Comparison of ENCODE assay signal across 14 cellular contexts in the genomic region with DNA sequence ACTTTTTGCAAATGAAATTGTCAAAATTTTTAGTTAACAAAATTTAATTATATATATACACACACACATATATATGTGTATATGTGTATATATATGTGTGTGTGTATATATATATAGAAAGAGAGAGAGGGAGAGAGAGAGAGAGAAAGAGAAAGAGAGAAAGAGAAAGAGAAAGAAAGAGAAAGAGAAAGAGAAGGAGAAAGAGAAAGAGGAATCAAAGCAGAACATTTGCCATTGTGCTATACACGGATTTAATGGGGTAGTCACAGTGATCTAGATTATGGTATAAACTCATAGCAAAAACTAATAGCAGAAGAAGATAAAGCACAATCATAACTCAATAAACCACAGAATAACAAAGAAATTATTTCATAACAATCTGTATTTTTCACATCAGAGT.
DNase-seq lines count a peak whose midpoint lies in the region; ATAC-seq and TF ChIP-seq lines count a peak whose summit lies in the region.
"Had no signal": no experiment of that assay in that cellular context is flagged by ENCODE, and none has a peak within 500 bp of the region (broad histone marks: within the 10 kb centered on the region; RNA-seq: fewer than 3 reads in every experiment).

No MANE protein-coding gene starts in this region.

- TF ChIP-seq CTCF in left ventricle myocardium inferior (IDR thresholded peaks at IDR 0.05; ENCODE audit: borderline replicate concordance): no peak
- TF ChIP-seq CTCF in IMR-90 (conservative IDR thresholded peaks at IDR 0.05; ENCODE audit: low read depth, low read length): no peak
- no peak for TF ChIP-seq CTCF in gastroesophageal sphincter (IDR thresholded peaks at IDR 0.05)
- TF ChIP-seq CTCF in vagina (IDR thresholded peaks at IDR 0.05): no peak

- no peak overlapping the region for H2BK20ac ChIP-seq in IMR-90 (ENCODE audit: low read depth, low read length)

- no peak overlapping the region for H3K56ac ChIP-seq in IMR-90 (ENCODE audit: extremely low read depth, insufficient read depth, low read length)

- no peak for ATAC-seq in right cardiac atrium
- ATAC-seq in IMR-90 (ENCODE audit: low read depth): no peak
- ATAC-seq in gastroesophageal sphincter: no peak
- ATAC-seq in GM18517 (IDR thresholded peaks at IDR 0.05; ENCODE audit: unreplicated experiment): no peak
- ATAC-seq: A549, PC-3 had no signal

- no peak overlapping the region for H3K23ac ChIP-seq in IMR-90 (ENCODE audit: low read depth, low read length)

- no peak overlapping the region for H2AK5ac ChIP-seq in IMR-90 (ENCODE audit: low read depth, low read length)

- DNase-seq in left ventricle myocardium inferior (no peak), right cardiac atrium (no peak), IMR-90 (no peak), vagina (ENCODE audit: extremely low spot score in 2 of 2) (no peak), mesenteric fat pad (ENCODE audit: low spot score) (no peak), NCI-H774 (lab: John Stamatoyannopoulos, UW) (no peak)
- DNase-seq: Caco-2; NCI-H1436 treated with DMSO at 0.1 percent for 48 hours; NK-92 treated with Interleukin-12 subunit alpha and Interleukin-12 subunit beta, amount 100 ng/mL, for 24 hours; PC-3 had no signal

- TF ChIP-seq POLR2A in IMR-90 (IDR thresholded peaks at IDR 0.05; ENCODE audit: low read depth, low read length): no peak
- no peak for TF ChIP-seq POLR2A in gastroesophageal sphincter (IDR thresholded peaks at IDR 0.05)
- no peak for TF ChIP-seq POLR2A in vagina (IDR thresholded peaks at IDR 0.05)

- peaks cover 81% of the 10 kb centered on the region for H3K4me1 ChIP-seq in left ventricle myocardium inferior
- peaks cover 4% of the 10 kb centered on the region for H3K4me1 ChIP-seq in right cardiac atrium (ENCODE audit: control insufficient read depth, insufficient read depth, low read length)
- H3K4me1 ChIP-seq in IMR-90 (ENCODE audit: control insufficient read depth, insufficient read depth, low read length): peaks cover 13% of the 10 kb centered on the region
- peaks cover 35 to 86% (median 38%) of the 10 kb centered on the region in 3 donors for H3K4me1 ChIP-seq in gastroesophageal sphincter
- peaks cover 50% of the 10 kb centered on the region for H3K4me1 ChIP-seq in vagina

- H2AK9ac ChIP-seq in IMR-90 (replicated peaks; ENCODE audit: low read depth, low read length, poor library complexity): no peak overlapping the region

- H2AFZ ChIP-seq in IMR-90 (replicated peaks; ENCODE audit: low read length, poor library complexity): no peak overlapping the region

- H3K9me3 ChIP-seq in left ventricle myocardium inferior (replicated peaks) (no peaks in the 10 kb centered on the region), right cardiac atrium (ENCODE audit: control insufficient read depth, low read length) (no peaks in the 10 kb centered on the region), IMR-90 (ENCODE audit: control insufficient read depth, insufficient read depth, low read length) (no peaks in the 10 kb centered on the region), gastroesophageal sphincter (no peaks in the 10 kb centered on the region), vagina (no peaks in the 10 kb centered on the region)
- H3K9me3 ChIP-seq: A549, Caco-2, SJSA1 had no signal

- H4K5ac ChIP-seq in IMR-90 (ENCODE audit: low read depth, low read length): no peak overlapping the region

- no peak overlapping the region for H2BK15ac ChIP-seq in IMR-90 (ENCODE audit: low read depth, low read length)

- peaks cover 71% of the 10 kb centered on the region for H3K36me3 ChIP-seq in left ventricle myocardium inferior
- peaks cover 20% of the 10 kb centered on the region for H3K36me3 ChIP-seq in IMR-90 (ENCODE audit: control insufficient read depth, insufficient read depth, low read length)
- peaks cover 0 to 48% of the 10 kb centered on the region in 2 donors for H3K36me3 ChIP-seq in gastroesophageal sphincter
- peaks cover 0 to 38% of the 10 kb centered on the region in 2 donors for H3K36me3 ChIP-seq in vagina

- no peak overlapping the region for H3K4ac ChIP-seq in IMR-90 (ENCODE audit: low read depth, low read length)

- BruUV-seq in IMR-90 (replicated peaks; lab: Mats Ljungman, UMichigan): no TSS peak

- no peak overlapping the region for H4K91ac ChIP-seq in IMR-90 (ENCODE audit: insufficient read depth, low read depth, low read length)

- no peak overlapping the region for H3K9ac ChIP-seq in IMR-90 (ENCODE audit: low read depth, low read length)

- no peak overlapping the region for H4K8ac ChIP-seq in IMR-90 (ENCODE audit: low read depth in 2 of 2, low read length in 2 of 2)

- WGBS in right cardiac atrium: 86% methylated on average over 1 of the region's 1 CpG
- WGBS in IMR-90 (ENCODE audit: extremely low coverage in 2 of 2, insufficient read length in 1 of 2), 2 experiments: no CpG with 5 or more reads among the region's 1 CpG
- 42 to 78% methylated on average over 1 of the region's 1 CpG for WGBS in gastroesophageal sphincter (ENCODE audit: low coverage in 1 of 2), 2 donors

- H3K27me3 ChIP-seq in left ventricle myocardium inferior (ENCODE audit: low read depth) (no peaks in the 10 kb centered on the region), right cardiac atrium (ENCODE audit: control insufficient read depth, insufficient read depth) (no peaks in the 10 kb centered on the region), IMR-90 (ENCODE audit: control insufficient read depth, insufficient read depth, low read length) (no peaks in the 10 kb centered on the region), gastroesophageal sphincter (no peaks in the 10 kb centered on the region), vagina (no peaks in the 10 kb centered on the region)
- H3K27me3 ChIP-seq: SJSA1 had no signal

- intact Hi-C loops in left ventricle myocardium inferior (cut with micrococcal nuclease): no loop called here
- intact Hi-C loops in right cardiac atrium (cut with DNase I): no loop called here
- intact Hi-C loops in IMR-90 (cut with micrococcal nuclease): no loop called here
- intact Hi-C loops in vagina (cut with DNase I): no loop called here

- H3K9me1 ChIP-seq in IMR-90 (ENCODE audit: insufficient read depth, low read length): peaks cover 14% of the 10 kb centered on the region

- in situ Hi-C loops in IMR-90 (cut with MboI; ENCODE audit: low sequenced_read_pairs): no loop called here

- no peaks in the 10 kb centered on the region; the same call in 1 of the 2 replicates for H4K20me1 ChIP-seq in IMR-90 (ENCODE audit: insufficient read depth, low read length)

- peak overlapping the region; percentile 54 for H2BK5ac ChIP-seq in IMR-90 (ENCODE audit: low read depth, low read length, poor library complexity, severe bottlenecking)

- H3K27ac ChIP-seq in left ventricle myocardium inferior (replicated peaks) (peak overlapping the region; percentile 84), right cardiac atrium (ENCODE audit: low read length) (no peak overlapping the region), IMR-90 (ENCODE audit: insufficient read depth, low read length) (no peak overlapping the region), gastroesophageal sphincter (peak overlapping the region; percentile 77 to 89 (median 86)), vagina (peak overlapping the region; percentile 34)
- H3K27ac ChIP-seq: A549, SJSA1 had no signal

- dilution Hi-C loops in IMR-90 (cut with HindIII; ENCODE audit: low sequenced_read_pairs, unreplicated experiment): no loop called here

- no peak overlapping the region for H3K4me2 ChIP-seq in IMR-90 (ENCODE audit: low read depth, low read length)
- H3K4me2 ChIP-seq: A549 had no signal

- POLR2A ChIA-PET in IMR-90 (lab: Charles Lee; ENCODE audit: unreplicated experiment): no interaction called here

- TF ChIP-seq EP300 in gastroesophageal sphincter (IDR thresholded peaks at IDR 0.05): no peak

- H3K14ac ChIP-seq in IMR-90 (replicated peaks; ENCODE audit: low read depth, low read length): no peak overlapping the region

- no peak for TF ChIP-seq RAD21 in IMR-90 (IDR thresholded peaks at IDR 0.05; ENCODE audit: low read length)

- H2BK120ac ChIP-seq in IMR-90 (ENCODE audit: low read depth, low read length): no peak overlapping the region

- no peak overlapping the region for H3K4me3 ChIP-seq in left ventricle myocardium inferior
- H3K4me3 ChIP-seq in right cardiac atrium (ENCODE audit: low read length): no peak overlapping the region
- no peak overlapping the region for H3K4me3 ChIP-seq in IMR-90 (ENCODE audit: insufficient read depth, low read depth, low read length)
- no peak overlapping the region for H3K4me3 ChIP-seq in gastroesophageal sphincter
- H3K4me3 ChIP-seq in vagina: no peak overlapping the region
- H3K4me3 ChIP-seq: A549, SJSA1 had no signal

- CTCF ChIA-PET in IMR-90 (lab: Yijun Ruan, JAX): interaction anchor here (1.0 kb wide), 1 partner anchor 33 kb away, joined by 3 read pairs; no protein-coding TSS in a partner anchor

- H3K79me1 ChIP-seq in IMR-90 (ENCODE audit: low read depth in 1 of 2, low read length in 2 of 2): peaks cover 29 to 52% of the 10 kb centered on the region in 2 experiments

- H3K18ac ChIP-seq in IMR-90 (ENCODE audit: low read depth, low read length): no peak overlapping the region

TF ChIP-seq in IMR-90, 13 proteins besides CTCF, POLR2A, EP300 and RAD21 (continues in another document):
- TF ChIP-seq SMC3 (IDR thresholded peaks at IDR 0.05; ENCODE audit: low read depth, low read length) (no peak), NFE2L2 (IDR thresholded peaks at IDR 0.05; ENCODE audit: low read depth, low read length) (no peak), MXI1 (IDR thresholded peaks at IDR 0.05; ENCODE audit: borderline replicate concordance, low read depth, low read length) (no peak), RFX5 (IDR thresholded peaks at IDR 0.05; ENCODE audit: low read depth, low read length) (no peak), MAZ (IDR thresholded peaks at IDR 0.05; ENCODE audit: borderline replicate concordance, low read depth, low read length) (no peak), MAFK (IDR thresholded peaks at IDR 0.05; ENCODE audit: low read depth, low read length) (no peak), RCOR1 (IDR thresholded peaks at IDR 0.05; ENCODE audit: insufficient replicate concordance, low read length) (no peak), CEBPB (IDR thresholded peaks at IDR 0.05; ENCODE audit: low read depth, low read length) (no peak)
- TF ChIP-seq, protein P1, sequence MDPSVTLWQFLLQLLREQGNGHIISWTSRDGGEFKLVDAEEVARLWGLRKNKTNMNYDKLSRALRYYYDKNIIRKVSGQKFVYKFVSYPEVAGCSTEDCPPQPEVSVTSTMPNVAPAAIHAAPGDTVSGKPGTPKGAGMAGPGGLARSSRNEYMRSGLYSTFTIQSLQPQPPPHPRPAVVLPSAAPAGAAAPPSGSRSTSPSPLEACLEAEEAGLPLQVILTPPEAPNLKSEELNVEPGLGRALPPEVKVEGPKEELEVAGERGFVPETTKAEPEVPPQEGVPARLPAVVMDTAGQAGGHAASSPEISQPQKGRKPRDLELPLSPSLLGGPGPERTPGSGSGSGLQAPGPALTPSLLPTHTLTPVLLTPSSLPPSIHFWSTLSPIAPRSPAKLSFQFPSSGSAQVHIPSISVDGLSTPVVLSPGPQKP (IDR thresholded peaks at IDR 0.05; ENCODE audit: borderline replicate concordance, low read depth, low read length): no peak

Comparison
In these comparisons a context has a peak if more than half of its experiments do, and no peak if none do; other contexts are left out.
1. H3K27ac ChIP-seq: peak in left ventricle myocardium inferior (single experiment), gastroesophageal sphincter (4 of 4) and vagina (single experiment); none in right cardiac atrium (single experiment) and IMR-90 (single experiment).